1 cellular context compared by ENCODE assay signal in the genomic region with DNA sequence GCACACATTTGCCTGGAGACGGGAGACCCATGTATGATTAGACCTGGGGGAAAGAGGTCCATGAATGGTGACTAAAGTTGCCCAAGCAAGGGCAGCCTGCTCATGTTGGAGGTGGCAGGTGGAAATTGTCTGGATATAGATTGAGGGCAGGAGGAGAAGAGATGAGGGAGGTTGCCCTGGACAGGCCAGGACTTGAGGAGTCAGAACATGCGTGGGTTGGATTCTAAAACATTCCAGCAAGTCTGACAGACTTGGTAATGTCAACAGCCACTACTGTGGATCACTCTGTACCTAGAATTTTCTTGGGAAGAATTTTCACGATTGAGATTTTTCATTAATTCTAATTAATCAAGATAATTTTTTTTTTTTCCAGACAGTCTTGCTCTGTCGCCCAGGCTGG.
TF ChIP-seq lines count a peak whose summit lies in the region.

No MANE protein-coding gene starts in this region.

TF ChIP-seq in HepG2, 621 proteins besides CTCF, POLR2A, EP300 and RAD21:
- TF ChIP-seq ZNF670 (CRISPR knock-in tag; IDR thresholded peaks at IDR 0.05; ENCODE audit: borderline replicate concordance), result no peak
- TF ChIP-seq, protein P1, sequence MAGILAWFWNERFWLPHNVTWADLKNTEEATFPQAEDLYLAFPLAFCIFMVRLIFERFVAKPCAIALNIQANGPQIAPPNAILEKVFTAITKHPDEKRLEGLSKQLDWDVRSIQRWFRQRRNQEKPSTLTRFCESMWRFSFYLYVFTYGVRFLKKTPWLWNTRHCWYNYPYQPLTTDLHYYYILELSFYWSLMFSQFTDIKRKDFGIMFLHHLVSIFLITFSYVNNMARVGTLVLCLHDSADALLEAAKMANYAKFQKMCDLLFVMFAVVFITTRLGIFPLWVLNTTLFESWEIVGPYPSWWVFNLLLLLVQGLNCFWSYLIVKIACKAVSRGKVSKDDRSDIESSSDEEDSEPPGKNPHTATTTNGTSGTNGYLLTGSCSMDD (CRISPR knock-in tag; IDR thresholded peaks at IDR 0.05), result no peak
- no peak for TF ChIP-seq ZC3H4 (CRISPR knock-in tag; IDR thresholded peaks at IDR 0.05; ENCODE audit: borderline replicate concordance)
- TF ChIP-seq FOXA3 (CRISPR knock-in tag; IDR thresholded peaks at IDR 0.05), result no peak
- no peak for TF ChIP-seq ZSCAN31 (CRISPR knock-in tag; IDR thresholded peaks at IDR 0.05; ENCODE audit: low read depth)
- TF ChIP-seq, protein P2, sequence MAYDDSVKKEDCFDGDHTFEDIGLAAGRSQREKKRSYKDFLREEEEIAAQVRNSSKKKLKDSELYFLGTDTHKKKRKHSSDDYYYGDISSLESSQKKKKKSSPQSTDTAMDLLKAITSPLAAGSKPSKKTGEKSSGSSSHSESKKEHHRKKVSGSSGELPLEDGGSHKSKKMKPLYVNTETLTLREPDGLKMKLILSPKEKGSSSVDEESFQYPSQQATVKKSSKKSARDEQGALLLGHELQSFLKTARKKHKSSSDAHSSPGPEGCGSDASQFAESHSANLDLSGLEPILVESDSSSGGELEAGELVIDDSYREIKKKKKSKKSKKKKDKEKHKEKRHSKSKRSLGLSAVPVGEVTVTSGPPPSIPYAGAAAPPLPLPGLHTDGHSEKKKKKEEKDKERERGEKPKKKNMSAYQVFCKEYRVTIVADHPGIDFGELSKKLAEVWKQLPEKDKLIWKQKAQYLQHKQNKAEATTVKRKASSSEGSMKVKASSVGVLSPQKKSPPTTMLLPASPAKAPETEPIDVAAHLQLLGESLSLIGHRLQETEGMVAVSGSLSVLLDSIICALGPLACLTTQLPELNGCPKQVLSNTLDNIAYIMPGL (CRISPR knock-in tag; IDR thresholded peaks at IDR 0.05; ENCODE audit: borderline replicate concordance in 1 of 2, low read depth in 1 of 2), result no peak
- no peak for TF ChIP-seq RBM22 (optimal IDR thresholded peaks at IDR 0.05; ENCODE audit: low read length)
- TF ChIP-seq ZNF749 (CRISPR knock-in tag; IDR thresholded peaks at IDR 0.05; ENCODE audit: borderline replicate concordance), result no peak
- no peak for TF ChIP-seq BCL6 (CRISPR knock-in tag; IDR thresholded peaks at IDR 0.05)
- no peak for TF ChIP-seq ZNF605 (CRISPR knock-in tag; IDR thresholded peaks at IDR 0.05)
- no peak for TF ChIP-seq RFX5 (IDR thresholded peaks at IDR 0.05; ENCODE audit: low read depth, low read length)
- TF ChIP-seq CREM (IDR thresholded peaks at IDR 0.05), result no peak
- no peak for TF ChIP-seq CREM (CRISPR knock-in tag; IDR thresholded peaks at IDR 0.05)
- no peak for TF ChIP-seq KAT8 (CRISPR knock-in tag; IDR thresholded peaks at IDR 0.05)
- TF ChIP-seq RFX3 (CRISPR knock-in tag; IDR thresholded peaks at IDR 0.05), result no peak
- no peak for TF ChIP-seq ZNF205 (CRISPR knock-in tag; IDR thresholded peaks at IDR 0.05)
- no peak for TF ChIP-seq GTF2F1 (IDR thresholded peaks at IDR 0.05; ENCODE audit: low read length)
- no peak for TF ChIP-seq ZNF24 (IDR thresholded peaks at IDR 0.05)
